ENCODE assay signal across 8 cellular contexts in genomic region chr4:16443504-16444088, GRCh38.
DNase-seq lines count a peak whose midpoint lies in the region; ATAC-seq and TF ChIP-seq lines count a peak whose summit lies in the region.

No MANE protein-coding gene starts in this region.

- TF ChIP-seq CTCF in glutamatergic neuron (IDR thresholded peaks at IDR 0.05; ENCODE audit: partially characterized antibody, unreplicated experiment), result peak; percentile 89

- no peaks in the 10 kb centered on the region for H3K36me3 Mint-ChIP-seq in glutamatergic neuron (ENCODE audit: unreplicated experiment)

- DNase-seq in CD1c-positive myeloid dendritic cell (ENCODE audit: extremely low spot score) (peak; percentile 55), glutamatergic neuron (no peak), superior temporal gyrus (ENCODE audit: extremely low spot score) (peak; percentile 62), mesenteric fat pad (ENCODE audit: low spot score) (no peak)
- DNase-seq in stimulated activated CD4-positive, alpha-beta T cell treated with anti-CD3 and anti-CD28 coated beads, Interleukin-15, amount 100 ng/mL, for 24 hours, result no peak

- ATAC-seq in GM18520 (IDR thresholded peaks at IDR 0.05; ENCODE audit: unreplicated experiment), result peak; percentile 65
- peak; percentile 81 for ATAC-seq in HG03378 (IDR thresholded peaks at IDR 0.05; ENCODE audit: unreplicated experiment)
- ATAC-seq in SK-N-SH treated with all-trans-retinoic acid at 6 μM for 48 hours, result peak; percentile 81

- no peak overlapping the region for H3K27ac Mint-ChIP-seq in glutamatergic neuron (ENCODE audit: unreplicated experiment)

- no peaks in the 10 kb centered on the region for H3K4me1 Mint-ChIP-seq in glutamatergic neuron (ENCODE audit: low read depth, unreplicated experiment)

- H3K27me3 Mint-ChIP-seq in glutamatergic neuron (ENCODE audit: unreplicated experiment), result no peaks in the 10 kb centered on the region

- no peak overlapping the region for H3K4me3 Mint-ChIP-seq in glutamatergic neuron (ENCODE audit: unreplicated experiment)

- H3K9me3 Mint-ChIP-seq in glutamatergic neuron (ENCODE audit: unreplicated experiment), result peaks cover 3% of the 10 kb centered on the region

TF ChIP-seq in SK-N-SH treated with all-trans-retinoic acid at 6 μM for 48 hours, 23 proteins besides CTCF, POLR2A, EP300 and RAD21:
- TF ChIP-seq PATZ1 (CRISPR knock-in tag; IDR thresholded peaks at IDR 0.05; ENCODE audit: borderline replicate concordance), result no peak
- no peak for TF ChIP-seq CSDC2 (CRISPR knock-in tag; IDR thresholded peaks at IDR 0.05)
- no peak for TF ChIP-seq TCF4 (CRISPR knock-in tag; IDR thresholded peaks at IDR 0.05; ENCODE audit: borderline replicate concordance)
- no peak for TF ChIP-seq ZFP3 (CRISPR knock-in tag; IDR thresholded peaks at IDR 0.05)
- no peak for TF ChIP-seq ISL1 (CRISPR knock-in tag; IDR thresholded peaks at IDR 0.05)
- TF ChIP-seq PPARA (CRISPR knock-in tag; IDR thresholded peaks at IDR 0.05; ENCODE audit: borderline replicate concordance), result no peak
- TF ChIP-seq ZFP30 (CRISPR knock-in tag; IDR thresholded peaks at IDR 0.05), result no peak
- no peak for TF ChIP-seq RARB (CRISPR knock-in tag; IDR thresholded peaks at IDR 0.05)
- no peak for TF ChIP-seq BACH2 (CRISPR knock-in tag; IDR thresholded peaks at IDR 0.05; ENCODE audit: borderline replicate concordance)
- TF ChIP-seq GLIS3 (CRISPR knock-in tag; IDR thresholded peaks at IDR 0.05), result no peak

Comparison
In these comparisons a context has a peak if more than half of its experiments do, and no peak if none do; other contexts are left out.
1. DNase-seq: peak in CD1c-positive myeloid dendritic cell (single experiment) and superior temporal gyrus (single experiment); none in glutamatergic neuron (single experiment), stimulated activated CD4-positive, alpha-beta T cell treated with anti-CD3 and anti-CD28 coated beads, Interleukin-15, amount 100 ng/mL, for 24 hours (single experiment) and mesenteric fat pad (single experiment).
2. Peak in every context shown above with its lines, with median percentiles within 50 percentile points of each other: ATAC-seq.